ENCODE assay signal across 10 cellular contexts in the genomic region with DNA sequence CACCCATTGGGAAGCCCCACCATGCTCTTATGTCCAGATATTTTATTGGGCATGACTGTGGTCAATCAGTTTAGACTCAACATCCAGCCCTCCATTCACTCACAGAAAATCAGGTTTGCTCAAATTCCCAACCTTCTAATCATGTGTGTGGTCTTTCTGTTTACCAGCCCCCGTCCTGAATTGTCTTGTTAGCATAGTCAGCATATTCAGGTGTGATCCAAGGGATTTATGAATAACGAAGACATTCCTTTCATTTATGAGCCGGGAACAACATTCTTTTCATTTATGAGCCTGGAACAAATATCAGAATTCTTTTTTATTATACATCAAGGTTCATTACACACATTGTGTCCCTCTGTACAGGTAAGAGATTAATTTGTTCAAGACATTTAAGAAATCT.
"Had no signal": no experiment of that assay in that cellular context is flagged by ENCODE, and none has a peak within 500 bp of the region (broad histone marks: within the 10 kb centered on the region; RNA-seq: fewer than 3 reads in every experiment).

No MANE protein-coding gene starts in this region.

- H3K4me2 ChIP-seq: GM23338 had no signal

- ATAC-seq: GM23338, HCT116 had no signal

- H3K9me3 ChIP-seq: HAP-1 had no signal

- FAIRE-seq: H1 had no signal

- H3K36me3 ChIP-seq: HAP-1 had no signal

- H3K27ac ChIP-seq: GM23248 had no signal

- H3K4me3 ChIP-seq: GM23248, GM23338, HAP-1 had no signal

- DNase-seq: GM23248, GOT3, H7, H9, HCEC 1CT, HFFc6 had no signal

- H3K4me1 ChIP-seq: HAP-1 had no signal

- H2AFZ ChIP-seq: GM23248, GM23338 had no signal

- H3K9ac ChIP-seq: GM23248 had no signal
